Comparison of ENCODE assay signal across 22 cellular contexts in genomic region chr12:27996761-27997160, GRCh38. TPM values are rescaled to one million over a fixed set of nuclear protein-coding genes. Genes with fewer than 3 reads are reported as not detected.
"Had no signal": no experiment of that assay in that cellular context is flagged by ENCODE, and none has a peak within 500 bp of the region (broad histone marks: within the 10 kb centered on the region; RNA-seq: fewer than 3 reads in every experiment).

No MANE protein-coding gene starts in this region.

- ATAC-seq: effector memory CD8-positive, alpha-beta T cell; left cardiac atrium; lower lobe of right lung; naive thymus-derived CD4-positive, alpha-beta T cell; sciatic nerve; stimulated activated naive B cell treated with anti-CD40 and anti-IgM and Interleukin-4, amounts not matched to agents 10 μg/mL and 1 μg/mL and 100 μg/mL, for 72 hours; stimulated activated naive CD8-positive, alpha-beta T cell treated with anti-CD3 and anti-CD28 coated beads, Interleukin-15, amount 100 ng/mL, for 72 hours had no signal

- H3K9me3 ChIP-seq: esophagus squamous epithelium, lower lobe of right lung, spleen, testis, tibial nerve had no signal

- H3K4me3 ChIP-seq: esophagus squamous epithelium, hepatocyte, left ventricle myocardium inferior, lower lobe of right lung, spleen, testis, tibial nerve had no signal

- H3K36me3 ChIP-seq: esophagus squamous epithelium, left ventricle myocardium inferior, lower lobe of right lung, spleen, tibial nerve had no signal

- H3K27ac Mint-ChIP-seq: effector memory CD8-positive, alpha-beta T cell; naive thymus-derived CD4-positive, alpha-beta T cell; nephron progenitor cell; stimulated activated naive B cell treated with anti-CD40 and anti-IgM and Interleukin-4, amounts not matched to agents 10 μg/mL and 1 μg/mL and 100 μg/mL, for 72 hours; stimulated activated naive CD8-positive, alpha-beta T cell treated with anti-CD3 and anti-CD28 coated beads, Interleukin-15, amount 100 ng/mL, for 72 hours had no signal

- H3K4me3 Mint-ChIP-seq: effector memory CD8-positive, alpha-beta T cell; naive thymus-derived CD4-positive, alpha-beta T cell; nephron progenitor cell; stimulated activated naive B cell treated with anti-CD40 and anti-IgM and Interleukin-4, amounts not matched to agents 10 μg/mL and 1 μg/mL and 100 μg/mL, for 72 hours; stimulated activated naive CD8-positive, alpha-beta T cell treated with anti-CD3 and anti-CD28 coated beads, Interleukin-15, amount 100 ng/mL, for 72 hours had no signal

- H3K27me3 ChIP-seq: esophagus squamous epithelium, hepatocyte, spleen, testis, tibial nerve had no signal

- H3K36me3 Mint-ChIP-seq: naive thymus-derived CD4-positive, alpha-beta T cell; stimulated activated naive B cell treated with anti-CD40 and anti-IgM and Interleukin-4, amounts not matched to agents 10 μg/mL and 1 μg/mL and 100 μg/mL, for 72 hours had no signal

- DNase-seq: effector memory CD8-positive, alpha-beta T cell; esophagus squamous epithelium; foreskin fibroblast; head of caudate nucleus; kidney; left cardiac atrium; left ventricle myocardium inferior; lower lobe of right lung; mesendoderm; naive thymus-derived CD4-positive, alpha-beta T cell; nephron progenitor cell; spleen; stimulated activated CD4-positive, alpha-beta T cell treated with anti-CD3 and anti-CD28 coated beads, Interleukin-15, amount 100 ng/mL, for 24 hours; stimulated activated CD4-positive, alpha-beta T cell treated with anti-CD3 and anti-CD28 coated beads, Interleukin-1b, Interleukin-23, amount 100 ng/mL, for 48 hours; stimulated activated CD4-positive, alpha-beta T cell treated with anti-CD3 and anti-CD28 coated beads, Interleukin-4, amount 100 ng/mL, for 4 hours; stimulated activated naive B cell treated with anti-CD40 and anti-IgM and Interleukin-4, amounts not matched to agents 10 μg/mL and 1 μg/mL and 100 μg/mL, for 72 hours; stimulated activated naive CD8-positive, alpha-beta T cell treated with anti-CD3 and anti-CD28 coated beads, Interleukin-15, amount 100 ng/mL, for 72 hours; testis had no signal

- H3K27me3 Mint-ChIP-seq: stimulated activated naive CD8-positive, alpha-beta T cell treated with anti-CD3 and anti-CD28 coated beads, Interleukin-15, amount 100 ng/mL, for 72 hours had no signal

- H3K79me2 ChIP-seq: hepatocyte had no signal

- H3K9me3 Mint-ChIP-seq: effector memory CD8-positive, alpha-beta T cell; nephron progenitor cell; stimulated activated naive CD8-positive, alpha-beta T cell treated with anti-CD3 and anti-CD28 coated beads, Interleukin-15, amount 100 ng/mL, for 72 hours had no signal

- H3K4me2 ChIP-seq: hepatocyte had no signal

- H3K27ac ChIP-seq: esophagus squamous epithelium, hepatocyte, left ventricle myocardium inferior, lower lobe of right lung, spleen, testis, tibial nerve had no signal

- H3K4me1 ChIP-seq: lower lobe of right lung, spleen, testis, tibial nerve had no signal

- H3K4me1 Mint-ChIP-seq: naive thymus-derived CD4-positive, alpha-beta T cell; nephron progenitor cell; stimulated activated naive B cell treated with anti-CD40 and anti-IgM and Interleukin-4, amounts not matched to agents 10 μg/mL and 1 μg/mL and 100 μg/mL, for 72 hours; stimulated activated naive CD8-positive, alpha-beta T cell treated with anti-CD3 and anti-CD28 coated beads, Interleukin-15, amount 100 ng/mL, for 72 hours had no signal

- H2AFZ ChIP-seq: hepatocyte had no signal

- FAIRE-seq: kidney had no signal

RNA-seq across cellular contexts. Expression of gene PTHLH, which starts 24.2 kb away (rescaled TPM):
- total RNA-seq: mononuclear cell; naive thymus-derived CD4-positive, alpha-beta T cell had no signal
- polyA plus RNA-seq: naive thymus-derived CD4-positive, alpha-beta T cell had no signal
